ENCODE assay signal across 16 cellular contexts in the genomic region with DNA sequence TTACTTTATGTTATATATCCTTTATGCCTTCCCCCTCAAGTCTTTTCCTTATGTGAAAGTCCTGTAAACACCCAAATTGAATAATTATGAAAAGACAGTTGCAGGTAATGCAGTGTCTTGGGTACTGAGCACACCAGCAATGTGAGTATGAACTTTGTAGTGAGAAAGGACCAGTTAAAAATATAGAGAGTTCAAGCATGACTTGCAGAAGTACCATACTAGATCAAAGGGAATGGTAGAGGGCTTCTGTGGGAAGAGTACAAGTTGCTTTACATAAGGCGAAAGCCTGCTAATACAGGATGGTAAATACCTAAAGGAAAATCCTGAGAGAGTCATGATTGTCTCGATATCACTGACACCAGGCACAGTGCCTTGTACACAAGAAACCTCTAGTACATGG.
"Had no signal": no experiment of that assay in that cellular context is flagged by ENCODE, and none has a peak within 500 bp of the region (broad histone marks: within the 10 kb centered on the region; RNA-seq: fewer than 3 reads in every experiment).

No MANE protein-coding gene starts in this region.

- H3K27me3 ChIP-seq: breast epithelium had no signal

- DNase-seq: activated CD4-positive, alpha-beta memory T cell treated with anti-CD3 and anti-CD28 coated beads, Interleukin-2, amount 10 ng/mL, durations not matched to agents 7 days and 5 days; activated CD4-positive, alpha-beta T cell treated with anti-CD3 and anti-CD28 coated beads for 48 hours; activated CD4-positive, CD25-positive, alpha-beta regulatory T cell; activated effector memory CD4-positive, alpha-beta T cell treated with Interleukin-2 at 50 U/mL for 16 hours; activated naive CD4-positive, alpha-beta T cell treated with anti-CD3 and anti-CD28 coated beads, Interleukin-2, amount 10 ng/mL, durations not matched to agents 7 days and 5 days; activated naive CD8-positive, alpha-beta T cell treated with anti-CD3 and anti-CD28 coated beads, Interleukin-2, amount 50 U/mL, for 24 hours; activated T-cell treated with anti-CD3 and anti-CD28 coated beads, Interleukin-2, amount 50 U/mL, for 1 hour; aorta; head of caudate nucleus; naive thymus-derived CD8-positive, alpha-beta T cell; stimulated activated naive CD8-positive, alpha-beta T cell treated with anti-CD3 and anti-CD28 coated beads, Interleukin-15, amount 100 ng/mL, for 72 hours; T-cell; T1000; trophoblast cell had no signal

- H3K4me3 Mint-ChIP-seq: activated CD4-positive, alpha-beta memory T cell treated with anti-CD3 and anti-CD28 coated beads, Interleukin-2, amount 10 ng/mL, durations not matched to agents 7 days and 5 days; activated naive CD4-positive, alpha-beta T cell treated with anti-CD3 and anti-CD28 coated beads, Interleukin-2, amount 10 ng/mL, durations not matched to agents 7 days and 5 days; activated naive CD8-positive, alpha-beta T cell treated with anti-CD3 and anti-CD28 coated beads, Interleukin-2, amount 50 U/mL, for 24 hours; naive thymus-derived CD8-positive, alpha-beta T cell; stimulated activated naive CD8-positive, alpha-beta T cell treated with anti-CD3 and anti-CD28 coated beads, Interleukin-15, amount 100 ng/mL, for 72 hours; T-cell had no signal

- H3K27ac ChIP-seq: breast epithelium, parathyroid adenoma had no signal

- H3K4me1 ChIP-seq: breast epithelium, parathyroid adenoma had no signal

- H3K9me3 Mint-ChIP-seq: activated CD4-positive, alpha-beta memory T cell treated with anti-CD3 and anti-CD28 coated beads, Interleukin-2, amount 10 ng/mL, durations not matched to agents 7 days and 5 days; activated naive CD4-positive, alpha-beta T cell treated with anti-CD3 and anti-CD28 coated beads, Interleukin-2, amount 10 ng/mL, durations not matched to agents 7 days and 5 days; activated naive CD8-positive, alpha-beta T cell treated with anti-CD3 and anti-CD28 coated beads, Interleukin-2, amount 50 U/mL, for 24 hours; naive thymus-derived CD8-positive, alpha-beta T cell; stimulated activated naive CD8-positive, alpha-beta T cell treated with anti-CD3 and anti-CD28 coated beads, Interleukin-15, amount 100 ng/mL, for 72 hours; T-cell had no signal

- H3K27ac Mint-ChIP-seq: activated CD4-positive, alpha-beta memory T cell treated with anti-CD3 and anti-CD28 coated beads, Interleukin-2, amount 10 ng/mL, durations not matched to agents 7 days and 5 days; activated naive CD4-positive, alpha-beta T cell treated with anti-CD3 and anti-CD28 coated beads, Interleukin-2, amount 10 ng/mL, durations not matched to agents 7 days and 5 days; activated naive CD8-positive, alpha-beta T cell treated with anti-CD3 and anti-CD28 coated beads, Interleukin-2, amount 50 U/mL, for 24 hours; stimulated activated naive CD8-positive, alpha-beta T cell treated with anti-CD3 and anti-CD28 coated beads, Interleukin-15, amount 100 ng/mL, for 72 hours; T-cell had no signal

- H3K36me3 ChIP-seq: breast epithelium had no signal

- H3K27me3 Mint-ChIP-seq: activated CD4-positive, alpha-beta memory T cell treated with anti-CD3 and anti-CD28 coated beads, Interleukin-2, amount 10 ng/mL, durations not matched to agents 7 days and 5 days; activated naive CD4-positive, alpha-beta T cell treated with anti-CD3 and anti-CD28 coated beads, Interleukin-2, amount 10 ng/mL, durations not matched to agents 7 days and 5 days; activated naive CD8-positive, alpha-beta T cell treated with anti-CD3 and anti-CD28 coated beads, Interleukin-2, amount 50 U/mL, for 24 hours; naive thymus-derived CD8-positive, alpha-beta T cell; stimulated activated naive CD8-positive, alpha-beta T cell treated with anti-CD3 and anti-CD28 coated beads, Interleukin-15, amount 100 ng/mL, for 72 hours; T-cell had no signal

- H3K4me1 Mint-ChIP-seq: activated CD4-positive, alpha-beta memory T cell treated with anti-CD3 and anti-CD28 coated beads, Interleukin-2, amount 10 ng/mL, durations not matched to agents 7 days and 5 days; activated naive CD4-positive, alpha-beta T cell treated with anti-CD3 and anti-CD28 coated beads, Interleukin-2, amount 10 ng/mL, durations not matched to agents 7 days and 5 days had no signal

- H3K9me3 ChIP-seq: breast epithelium had no signal

- ATAC-seq: activated naive CD8-positive, alpha-beta T cell treated with anti-CD3 and anti-CD28 coated beads, Interleukin-2, amount 50 U/mL, for 24 hours; naive thymus-derived CD8-positive, alpha-beta T cell; stimulated activated naive CD8-positive, alpha-beta T cell treated with anti-CD3 and anti-CD28 coated beads, Interleukin-15, amount 100 ng/mL, for 72 hours; T-cell had no signal

- H3K4me3 ChIP-seq: breast epithelium had no signal
